Comparison of ENCODE assay signal across 8 cellular contexts in the genomic region with DNA sequence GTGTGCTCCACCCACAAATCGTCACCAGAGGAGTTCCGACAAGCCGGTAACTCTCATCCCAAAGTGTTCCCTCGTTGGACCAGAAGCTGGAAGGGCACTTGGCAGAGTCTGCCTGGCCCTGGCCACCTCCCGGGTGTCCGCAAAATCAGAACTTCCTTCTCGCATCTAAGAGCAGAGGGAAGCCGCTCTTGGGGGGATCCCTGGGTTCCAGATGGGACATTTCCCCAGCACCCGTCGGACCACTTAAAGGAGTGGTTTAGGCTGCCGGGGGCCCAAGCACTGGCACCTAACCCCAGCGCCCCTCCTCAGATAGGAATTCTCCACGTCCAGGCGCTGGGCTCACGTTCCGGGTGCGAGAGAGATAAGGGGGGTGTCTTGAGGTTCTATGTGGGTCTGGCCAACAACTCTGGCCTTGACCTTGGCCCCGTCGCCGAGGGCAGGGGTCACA. TPM values are rescaled to one million over a fixed set of nuclear protein-coding genes. Genes with fewer than 3 reads are reported as not detected.
DNase-seq lines count a peak whose midpoint lies in the region; ATAC-seq, FAIRE-seq and TF ChIP-seq lines count a peak whose summit lies in the region.

No MANE protein-coding gene starts in this region.

- ATAC-seq in HG02943 (IDR thresholded peaks at IDR 0.05; ENCODE audit: low read depth, unreplicated experiment) (peak; percentile 19), lower lobe of right lung (peak; percentile 7 to 41), GM18868 (IDR thresholded peaks at IDR 0.05; ENCODE audit: unreplicated experiment) (no peak)

- no peak overlapping the region for H2AFZ ChIP-seq in ACC112 (ENCODE audit: low read length, unreplicated experiment)

- H3K4me3 ChIP-seq in ACC112 (ENCODE audit: low read depth, low read length): peak overlapping the region; percentile 85
- H3K4me3 ChIP-seq in adrenal gland: peak overlapping the region in 3 of 4 donors; percentile 26 to 59 (median 39)
- H3K4me3 ChIP-seq in lower lobe of right lung: peak overlapping the region; percentile 88
- peak overlapping the region; percentile 29 for H3K4me3 ChIP-seq in urinary bladder (ENCODE audit: low read depth, low read length)

- 15 to 28% (median 24%) methylated on average over 11 to 20 of the region's 20 CpGs for WGBS in adrenal gland, 4 donors
- 12% methylated on average over 20 of the region's 20 CpGs for WGBS in urinary bladder

- no peaks in the 10 kb centered on the region for H3K9me3 ChIP-seq in adrenal gland (replicated peaks in 1 of 3)
- no peaks in the 10 kb centered on the region for H3K9me3 ChIP-seq in lower lobe of right lung

- FAIRE-seq in GM19239 (lab: Jason Lieb, UNC): no peak

- intact Hi-C loops in adrenal gland (cut with DNase I): loop anchor here in 1 of 2 donors (5.0 kb wide), 1 partner anchor 41 kb away; no protein-coding TSS in a partner anchor
- intact Hi-C loops in lower lobe of right lung (cut with DNase I): no loop called here

- peak in 1 of 7 donors; percentile 47 for DNase-seq in adrenal gland
- DNase-seq in lower lobe of right lung: no peak
- DNase-seq in dedifferentiated amniotic fluid mesenchymal stem cell (ENCODE audit: extremely low spot score): no peak
- DNase-seq in GM19239 (ENCODE audit: insufficient read length, low spot score): no peak

- H3K36me3 ChIP-seq in ACC112 (ENCODE audit: insufficient read depth, low read length) (no peaks in the 10 kb centered on the region), adrenal gland (replicated peaks in 1 of 2) (no peaks in the 10 kb centered on the region), lower lobe of right lung (peaks cover 9% of the 10 kb centered on the region), urinary bladder (ENCODE audit: insufficient read depth) (no peaks in the 10 kb centered on the region)

- no peak for TF ChIP-seq POLR2A in adrenal gland (IDR thresholded peaks at IDR 0.05)

- H3K27me3 ChIP-seq in ACC112 (ENCODE audit: insufficient read depth, low read length) (no peaks in the 10 kb centered on the region), adrenal gland (no peaks in the 10 kb centered on the region), lower lobe of right lung (ENCODE audit: low read depth) (no peaks in the 10 kb centered on the region)

- peaks cover 12% of the 10 kb centered on the region for H3K4me1 ChIP-seq in ACC112 (ENCODE audit: control insufficient read depth, insufficient read depth, low read length, unreplicated experiment)
- peaks cover 20 to 39% of the 10 kb centered on the region in 2 donors for H3K4me1 ChIP-seq in adrenal gland (replicated peaks in 1 of 2)
- H3K4me1 ChIP-seq in lower lobe of right lung: peaks cover 44% of the 10 kb centered on the region
- no peaks in the 10 kb centered on the region for H3K4me1 ChIP-seq in urinary bladder (ENCODE audit: insufficient read depth)

- TF ChIP-seq CTCF in adrenal gland (IDR thresholded peaks at IDR 0.05) (no peak), lower lobe of right lung (IDR thresholded peaks at IDR 0.05) (no peak)

- no peak overlapping the region for H3K27ac ChIP-seq in ACC112 (ENCODE audit: low read depth, low read length)
- H3K27ac ChIP-seq in adrenal gland: peak overlapping the region in 4 of 5 donors; percentile 66 to 91 (median 88)
- H3K27ac ChIP-seq in lower lobe of right lung: peak overlapping the region; percentile 81
- no peak overlapping the region for H3K27ac ChIP-seq in urinary bladder (ENCODE audit: low read depth)

- peaks cover 29% of the 10 kb centered on the region for H3K79me2 ChIP-seq in ACC112 (ENCODE audit: control insufficient read depth, insufficient read depth, low read length, unreplicated experiment)

RNA-seq across cellular contexts. Expression of a gene that starts 0.9 kb away (rescaled TPM):
- total RNA-seq in adrenal gland: 10 to 100 TPM in 6 of 8 donors, 1 to 10 TPM in 2; 9.2 to 41.2 (median 23.2) TPM
- polyA plus RNA-seq in adrenal gland: 100 to 1,000 TPM in 1 of 3 donors, 10 to 100 TPM in 1, 1 to 10 TPM in 1; 7.5 to 110 (median 21.7) TPM
- total RNA-seq in lower lobe of right lung: 38.6 TPM
- total RNA-seq in urinary bladder: 9.8 TPM
- polyA plus RNA-seq in urinary bladder: 31.0 TPM

RNA-seq across cellular contexts. Expression of a gene that starts 11.8 kb away (rescaled TPM):
- 1 to 10 TPM in 3 of 8 donors, under 1 TPM in 2, not detected in 3; 0.23 to 7.0 (median 2.1) TPM for total RNA-seq in adrenal gland
- 1 to 10 TPM in 2 of 3 donors, under 1 TPM in 1; 0.62 to 3.3 (median 1.2) TPM for polyA plus RNA-seq in adrenal gland
- total RNA-seq in lower lobe of right lung: 2.1 TPM
- not detected for total RNA-seq in urinary bladder
- 2.6 TPM for polyA plus RNA-seq in urinary bladder

RNA-seq across cellular contexts. Expression of a gene that starts 14.5 kb away (rescaled TPM):
- total RNA-seq in adrenal gland (10 to 100 TPM in 7 of 8 donors, 1 to 10 TPM in 1; 9.2 to 22.9 (median 12.6) TPM), lower lobe of right lung (6.6 TPM), urinary bladder (1.3 TPM)
- polyA plus RNA-seq in adrenal gland (10 to 100 TPM in 1 of 3 donors, 1 to 10 TPM in 2; 2.4 to 11.4 (median 3.1) TPM), urinary bladder (1.1 TPM)

RNA-seq across cellular contexts. Expression of a gene that starts 17.3 kb away (rescaled TPM):
- total RNA-seq in adrenal gland (10 to 100 TPM; 12.7 to 38.2 (median 23.7) TPM), lower lobe of right lung (17.6 TPM), urinary bladder (6.8 TPM)
- polyA plus RNA-seq in adrenal gland (10 to 100 TPM in 2 of 3 donors, 1 to 10 TPM in 1; 8.2 to 20.7 (median 16.0) TPM), urinary bladder (55.6 TPM)

RNA-seq across cellular contexts. Expression of a gene that starts 23.1 kb away (rescaled TPM):
- 10 to 100 TPM in 5 of 8 donors, 1 to 10 TPM in 3; 2.4 to 17.9 (median 10.7) TPM for total RNA-seq in adrenal gland
- 10 to 100 TPM in 2 of 3 donors, not detected in 1; 10.4 to 12.2 TPM for polyA plus RNA-seq in adrenal gland
- 5.8 TPM for total RNA-seq in lower lobe of right lung
- total RNA-seq in urinary bladder: 0.63 TPM
- 22.1 TPM for polyA plus RNA-seq in urinary bladder

Comparison
In these comparisons a context has a peak if more than half of its experiments do, and no peak if none do; other contexts are left out.
1. H3K27ac ChIP-seq: peak in adrenal gland (4 of 5) and lower lobe of right lung (single experiment); none in ACC112 (single experiment) and urinary bladder (single experiment).
2. H3K4me3 ChIP-seq: peak in every context shown above with its lines; median percentile 88 in lower lobe of right lung; 85 in ACC112; 39 in adrenal gland; 29 in urinary bladder.